13 cellular contexts compared by ENCODE assay signal in the genomic region with DNA sequence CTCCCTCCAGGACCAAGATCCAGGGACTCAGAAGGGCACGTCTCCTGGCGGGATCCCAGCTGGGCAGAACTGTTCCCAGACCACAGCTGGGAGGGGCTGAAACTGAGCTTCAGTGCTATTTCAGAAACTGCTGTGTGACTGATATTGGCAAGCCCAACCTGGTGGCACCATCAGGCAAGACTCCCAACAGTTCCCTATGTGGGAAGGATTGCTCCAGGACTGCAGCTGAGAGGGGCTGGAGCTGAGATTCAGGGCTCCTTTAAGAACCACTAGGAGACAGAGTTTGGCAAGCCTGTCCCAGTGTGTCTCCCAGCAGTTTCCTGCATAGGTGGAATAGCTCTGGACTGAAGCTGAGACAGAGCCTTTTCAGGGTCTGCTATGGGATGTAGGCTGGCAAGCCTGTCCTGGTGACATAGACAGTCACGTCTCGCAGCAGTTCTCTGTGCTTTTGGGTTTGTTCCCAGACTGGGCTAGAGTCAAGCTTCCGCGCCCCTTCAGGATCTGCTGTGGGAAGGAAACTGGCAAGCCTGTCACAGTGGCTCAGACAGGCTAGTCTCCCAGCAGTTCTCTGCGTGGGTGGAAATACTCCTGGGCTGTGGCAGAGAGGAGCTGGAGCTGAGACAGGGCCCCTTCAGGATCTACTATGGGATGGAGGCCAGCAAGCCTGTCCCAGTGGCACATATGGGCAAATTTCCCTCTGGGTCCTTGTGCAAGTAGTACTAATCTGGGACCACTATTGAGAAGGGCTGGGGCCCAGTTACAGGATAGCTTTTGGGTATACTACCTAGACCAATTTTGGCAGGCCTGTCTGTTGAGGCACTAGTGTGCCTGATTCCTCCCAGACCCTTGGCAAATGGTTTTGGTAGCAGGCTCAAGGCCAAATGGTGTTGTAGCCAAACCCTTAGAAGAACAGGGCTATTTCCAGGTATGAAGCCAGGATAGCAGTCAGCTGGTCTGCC. TPM values are rescaled to one million over a fixed set of nuclear protein-coding genes. Genes with fewer than 3 reads are reported as not detected.
DNase-seq lines count a peak whose midpoint lies in the region; ATAC-seq and TF ChIP-seq lines count a peak whose summit lies in the region.
"Had no signal": no experiment of that assay in that cellular context is flagged by ENCODE, and none has a peak within 500 bp of the region (broad histone marks: within the 10 kb centered on the region; RNA-seq: fewer than 3 reads in every experiment).

No MANE protein-coding gene starts in this region.

- no peak for ATAC-seq in body of pancreas
- no peak for ATAC-seq in GM21786 (IDR thresholded peaks at IDR 0.05; ENCODE audit: unreplicated experiment)
- no peak for ATAC-seq in GM18867 (IDR thresholded peaks at IDR 0.05; ENCODE audit: unreplicated experiment)

- no peak overlapping the region for H3K4me3 ChIP-seq in body of pancreas
- H3K4me3 ChIP-seq: HAP-1 had no signal

- H3K27ac ChIP-seq in C4-2B (peak overlapping the region; percentile 33; the same call in 1 of the 2 replicates), body of pancreas (no peak overlapping the region)
- H3K27ac ChIP-seq: RWPE1 had no signal

- TF ChIP-seq CTCF in C4-2B (conservative IDR thresholded peaks at IDR 0.05), result no peak
- no peak for TF ChIP-seq CTCF in body of pancreas (IDR thresholded peaks at IDR 0.05)

- intact Hi-C loops in body of pancreas (cut with DNase I), result no loop called here
- intact Hi-C loops in cardiac septum (cut with DNase I), result no loop called here

- 43% methylated on average over 3 of the region's 7 CpGs; no CpG with 5 or more reads in 1 of the 2 donors for WGBS in body of pancreas, 2 donors

- no peaks in the 10 kb centered on the region for H3K36me3 ChIP-seq in body of pancreas (replicated peaks in 1 of 2; ENCODE audit: insufficient read depth in 1 of 2, low read depth in 2 of 2)
- H3K36me3 ChIP-seq: HAP-1 had no signal

- TF ChIP-seq POLR2A in body of pancreas (IDR thresholded peaks at IDR 0.05), result no peak

- peak in 3 of 4 donors; percentile 6 to 46 (median 34) for DNase-seq in body of pancreas
- DNase-seq in cardiac septum (ENCODE audit: low spot score), result peak; percentile 84
- DNase-seq in pons (ENCODE audit: low spot score), result peak; percentile 27
- no peak for DNase-seq in NCI-H345 treated with DMSO at 0.1 percent for 48 hours (lab: John Stamatoyannopoulos, UW; ENCODE audit: unreplicated experiment)
- DNase-seq in effector CD8-positive, alpha-beta T cell (lab: John Stamatoyannopoulos, UW), result no peak
- DNase-seq: activated T-cell treated with anti-CD3 and anti-CD28 coated beads for 4 hours, Karpas-422, NCI-H2171 had no signal

- H3K4me1 ChIP-seq in body of pancreas, result no peaks in the 10 kb centered on the region
- H3K4me1 ChIP-seq: HAP-1 had no signal

- no peaks in the 10 kb centered on the region for H3K9me3 ChIP-seq in body of pancreas

- no peaks in the 10 kb centered on the region for H3K27me3 ChIP-seq in body of pancreas

RNA-seq across cellular contexts. Expression of gene MED14, which starts 20.2 kb away (rescaled TPM):
- total RNA-seq in body of pancreas, result 10 to 100 TPM; 21.4 to 27.0 TPM
- total RNA-seq in cardiac septum, result 38.3 TPM

Comparison
In these comparisons a context has a peak if more than half of its experiments do, and no peak if none do; other contexts are left out.
1. DNase-seq: peak in body of pancreas (3 of 4), cardiac septum (single experiment) and pons (single experiment); none in NCI-H345 treated with DMSO at 0.1 percent for 48 hours (single experiment) and effector CD8-positive, alpha-beta T cell (single experiment).